In genomic region chrX:130030826-130031225, GRCh38 we compare ENCODE assay signal across 28 cellular contexts.
"Had no signal": no experiment of that assay in that cellular context is flagged by ENCODE, and none has a peak within 500 bp of the region (broad histone marks: within the 10 kb centered on the region; RNA-seq: fewer than 3 reads in every experiment).

No MANE protein-coding gene starts in this region.

- ATAC-seq: activated naive CD8-positive, alpha-beta T cell treated with anti-CD3 and anti-CD28 coated beads, Interleukin-2, amount 50 U/mL, for 24 hours; activated T-cell treated with anti-CD3 and anti-CD28 coated beads, Interleukin-2, amount 50 U/mL, for 4 hours; K562; Panc1 had no signal

- H3K4me3 ChIP-seq: K562, SJCRH30, SK-N-MC had no signal

- H3K4me1 Mint-ChIP-seq: activated naive CD8-positive, alpha-beta T cell treated with anti-CD3 and anti-CD28 coated beads, Interleukin-2, amount 50 U/mL, for 24 hours; brain had no signal

- H3K27ac ChIP-seq: SJCRH30, SK-N-MC had no signal

- DNase-seq: activated CD4-positive, alpha-beta memory T cell treated with anti-CD3 and anti-CD28 coated beads for 36 hours; activated CD4-positive, alpha-beta T cell treated with anti-CD3 and anti-CD28 coated beads for 4 hours; activated CD4-positive, alpha-beta T cell treated with anti-CD3 and anti-CD28 coated beads, Interleukin-2, amount 50 U/mL, for 1 hour; activated CD4-positive, CD25-positive, alpha-beta regulatory T cell treated with anti-CD3 and anti-CD28 coated beads, Interleukin-2, amount 50 U/mL, for 72 hours; activated CD8-positive, alpha-beta memory T cell treated with anti-CD3 and anti-CD28 coated beads, Interleukin-2, amount 50 U/mL, for 4 hours; activated gamma-delta T cell treated with Interleukin-2 at 50 U/mL for 16 hours; activated naive CD4-positive, alpha-beta T cell treated with anti-CD3 and anti-CD28 coated beads for 36 hours; activated naive CD8-positive, alpha-beta T cell treated with anti-CD3 and anti-CD28 coated beads, Interleukin-2, amount 50 U/mL, for 24 hours; activated T-cell treated with anti-CD3 and anti-CD28 coated beads for 4 hours; activated T-cell treated with anti-CD3 and anti-CD28 coated beads, Interleukin-2, amount 50 U/mL, for 4 hours; NCI-H1105; NCI-H1436; NCI-H1694; NCI-H1930; NCI-H2081 treated with DMSO at 0.1 percent for 48 hours; NCI-H226; NCI-H446 treated with DMSO at 0.1 percent for 48 hours; NCI-H524; NCI-H69; NCI-H82; SHP77; SJCRH30 had no signal

- H3K9me3 ChIP-seq: SJCRH30 had no signal

- H3K4me1 ChIP-seq: SJCRH30 had no signal

- H3K9me3 Mint-ChIP-seq: activated CD4-positive, alpha-beta memory T cell treated with anti-CD3 and anti-CD28 coated beads for 36 hours; activated naive CD4-positive, alpha-beta T cell treated with anti-CD3 and anti-CD28 coated beads for 36 hours; activated naive CD8-positive, alpha-beta T cell treated with anti-CD3 and anti-CD28 coated beads, Interleukin-2, amount 50 U/mL, for 24 hours; activated T-cell treated with anti-CD3 and anti-CD28 coated beads, Interleukin-2, amount 50 U/mL, for 4 hours; activated T-helper 1 cell treated with anti-CD3 and anti-CD28 coated beads, Interleukin-12 subunit alpha, Interleukin-12 subunit beta, Interleukin-2, Interleukin-4 antibody, amounts not matched to agents 30 ng/mL and 10 ng/mL and 1 ng/mL, durations not matched to agents 14 hours and 24 hours and 36 hours had no signal

- H3K27me3 Mint-ChIP-seq: activated CD4-positive, alpha-beta memory T cell treated with anti-CD3 and anti-CD28 coated beads for 36 hours; activated naive CD8-positive, alpha-beta T cell; activated naive CD8-positive, alpha-beta T cell treated with anti-CD3 and anti-CD28 coated beads, Interleukin-2, amount 50 U/mL, for 24 hours; brain had no signal

- H3K4me3 Mint-ChIP-seq: activated CD4-positive, alpha-beta memory T cell treated with anti-CD3 and anti-CD28 coated beads for 36 hours; activated naive CD4-positive, alpha-beta T cell treated with anti-CD3 and anti-CD28 coated beads for 36 hours; activated naive CD8-positive, alpha-beta T cell; activated naive CD8-positive, alpha-beta T cell treated with anti-CD3 and anti-CD28 coated beads, Interleukin-2, amount 50 U/mL, for 24 hours; activated T-cell treated with anti-CD3 and anti-CD28 coated beads, Interleukin-2, amount 50 U/mL, for 4 hours; activated T-helper 1 cell treated with anti-CD3 and anti-CD28 coated beads, Interleukin-12 subunit alpha, Interleukin-12 subunit beta, Interleukin-2, Interleukin-4 antibody, amounts not matched to agents 30 ng/mL and 10 ng/mL and 1 ng/mL, durations not matched to agents 14 hours and 24 hours and 36 hours; brain had no signal

- H3K27me3 ChIP-seq: SJCRH30 had no signal

- H3K27ac Mint-ChIP-seq: activated CD4-positive, alpha-beta memory T cell treated with anti-CD3 and anti-CD28 coated beads for 36 hours; activated naive CD4-positive, alpha-beta T cell treated with anti-CD3 and anti-CD28 coated beads for 36 hours; activated naive CD8-positive, alpha-beta T cell; activated naive CD8-positive, alpha-beta T cell treated with anti-CD3 and anti-CD28 coated beads, Interleukin-2, amount 50 U/mL, for 24 hours; activated T-helper 1 cell treated with anti-CD3 and anti-CD28 coated beads, Interleukin-12 subunit alpha, Interleukin-12 subunit beta, Interleukin-2, Interleukin-4 antibody, amounts not matched to agents 30 ng/mL and 10 ng/mL and 1 ng/mL, durations not matched to agents 14 hours and 24 hours and 36 hours had no signal
